Comparison of ENCODE assay signal across 16 cellular contexts in the genomic region with DNA sequence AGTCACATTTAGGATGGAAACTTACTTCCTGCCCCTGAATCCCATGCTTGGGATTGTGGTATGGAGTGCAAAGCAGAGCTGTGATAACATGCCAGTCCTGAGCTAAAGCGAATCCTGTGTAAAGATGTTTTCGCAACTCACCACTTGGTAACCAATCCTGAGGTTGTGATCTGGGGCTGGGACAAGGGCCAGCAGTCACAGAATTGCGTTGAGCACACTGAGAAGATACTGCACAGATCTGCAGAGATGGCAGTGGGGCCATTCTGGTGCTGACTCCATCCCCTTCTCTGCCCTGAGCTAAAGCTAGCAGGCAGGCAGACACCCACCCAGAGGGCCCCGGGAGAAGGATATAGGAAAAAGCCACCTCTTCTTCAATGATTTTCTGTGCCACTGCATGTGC.
A peak's percentile ranks its signal among the peaks of the same experiment; 100 is the strongest.
DNase-seq lines count a peak whose midpoint lies in the region; ATAC-seq, FAIRE-seq and TF ChIP-seq lines count a peak whose summit lies in the region.
"Had no signal": no experiment of that assay in that cellular context is flagged by ENCODE, and none has a peak within 500 bp of the region (broad histone marks: within the 10 kb centered on the region; RNA-seq: fewer than 3 reads in every experiment).

No MANE protein-coding gene starts in this region.

- ATAC-seq in K562 (0 out of 3 replicates have a peak, but pooled peaks have one; percentile 33), psoas muscle (peak; percentile 89 to 95 (median 90)), GM21717 (IDR thresholded peaks at IDR 0.05; ENCODE audit: unreplicated experiment) (no peak)
- no peak for ATAC-seq in CD8-positive, alpha-beta T cell
- ATAC-seq: natural killer cell had no signal

- FAIRE-seq in K562 (lab: Jason Lieb, UNC): no peak
- FAIRE-seq: colon had no signal

- H3K9me3 ChIP-seq in K562 (replicated peaks; ENCODE audit: control insufficient read depth, insufficient read depth, low read depth, low read length) (no peaks in the 10 kb centered on the region), left ventricle myocardium inferior (replicated peaks) (peaks cover 4% of the 10 kb centered on the region), psoas muscle (no peaks in the 10 kb centered on the region)
- H3K9me3 ChIP-seq in CD8-positive, alpha-beta T cell (ENCODE audit: low read length): no peaks in the 10 kb centered on the region

- H3K27ac ChIP-seq in K562 (ENCODE audit: extremely low read depth, low read depth, low read length) (no peak overlapping the region), left ventricle myocardium inferior (replicated peaks) (peak overlapping the region; percentile 73), psoas muscle (peak overlapping the region; percentile 65)
- no peak overlapping the region for H3K27ac ChIP-seq in CD8-positive, alpha-beta T cell (ENCODE audit: low read depth, low read length)

- H3K4me2 ChIP-seq in K562 (ENCODE audit: insufficient read depth, low read length): no peak overlapping the region

- H4K20me1 ChIP-seq in K562 (replicated peaks; ENCODE audit: control insufficient read depth, insufficient read depth, low read length): no peaks in the 10 kb centered on the region

- no peak overlapping the region for H3K9ac ChIP-seq in K562 (ENCODE audit: insufficient read depth in 1 of 2, low read depth in 2 of 2, low read length in 2 of 2)

- intact Hi-C loops in K562 (cut with micrococcal nuclease) (no loop called here), left ventricle myocardium inferior (cut with micrococcal nuclease) (loop anchor here (10.0 kb wide), 1 partner anchor 185 kb away; no protein-coding TSS in a partner anchor), psoas muscle (cut with DNase I) (loop anchor here in 1 of 2 donors (10.0 kb wide), 1 partner anchor 105 kb away; a partner anchor contains a TSS)
- intact Hi-C loops in CD8-positive, alpha-beta T cell (cut with DNase I, micrococcal nuclease): no loop called here
- intact Hi-C loops in activated naive CD4-positive, alpha-beta T cell treated with anti-CD3 and anti-CD28 coated beads for 36 hours (cut with micrococcal nuclease): no loop called here

- H3K4me1 Mint-ChIP-seq in CD8-positive, alpha-beta T cell (ENCODE audit: low read depth): peaks cover 26% of the 10 kb centered on the region
- peaks cover 10% of the 10 kb centered on the region for H3K4me1 Mint-ChIP-seq in activated naive CD4-positive, alpha-beta T cell treated with anti-CD3 and anti-CD28 coated beads for 36 hours (ENCODE audit: low read depth)
- H3K4me1 Mint-ChIP-seq: activated B cell treated with CpG ODN at 0.5 μM for 24 hours had no signal

- no peak for TF ChIP-seq RAD21 in K562 (CRISPR knock-in tag; conservative IDR thresholded peaks at IDR 0.05 in 1 of 2, IDR thresholded peaks at IDR 0.05 in 1 of 2)

- TF ChIP-seq POLR2A in K562 (conservative IDR thresholded peaks at IDR 0.05): no peak

- in situ Hi-C loops in K562 (cut with MboI): no loop called here

- peaks cover 0 to 7% of the 10 kb centered on the region in 2 experiments; a peak in 2 of 5 replicates for H3K4me1 ChIP-seq in K562 (replicated peaks in 1 of 2; ENCODE audit: control insufficient read depth in 2 of 2, insufficient read depth in 2 of 2, low read length in 2 of 2)
- H3K4me1 ChIP-seq in left ventricle myocardium inferior: peaks cover 70% of the 10 kb centered on the region
- peaks cover 50% of the 10 kb centered on the region for H3K4me1 ChIP-seq in psoas muscle
- H3K4me1 ChIP-seq in CD8-positive, alpha-beta T cell (ENCODE audit: insufficient read depth, low read length): no peaks in the 10 kb centered on the region

- H3K9me1 ChIP-seq in K562 (ENCODE audit: control insufficient read depth, insufficient read depth, low read length): no peaks in the 10 kb centered on the region

- no peaks in the 10 kb centered on the region for H3K27me3 ChIP-seq in K562 (ENCODE audit: control insufficient read depth in 2 of 2, insufficient read depth in 2 of 2, low read length in 2 of 2)
- no peaks in the 10 kb centered on the region for H3K27me3 ChIP-seq in left ventricle myocardium inferior (ENCODE audit: low read depth)
- H3K27me3 ChIP-seq in psoas muscle (ENCODE audit: insufficient read depth in 3 of 3, low read length in 2 of 3): no peaks in the 10 kb centered on the region
- H3K27me3 ChIP-seq in CD8-positive, alpha-beta T cell (ENCODE audit: insufficient read depth, low read length): no peaks in the 10 kb centered on the region

- 72% methylated on average over 4 of the region's 4 CpGs for WGBS in K562 (ENCODE audit: insufficient coverage, low coverage, missing lambda C conversion rate)
- 14 to 43% (median 25%) methylated on average over 4 of the region's 4 CpGs for WGBS in psoas muscle, 3 donors

- H3K36me3 ChIP-seq in K562 (ENCODE audit: control insufficient read depth, insufficient read depth, low read length): peaks cover 23% of the 10 kb centered on the region
- peaks cover 12% of the 10 kb centered on the region for H3K36me3 ChIP-seq in left ventricle myocardium inferior
- no peaks in the 10 kb centered on the region for H3K36me3 ChIP-seq in psoas muscle (ENCODE audit: insufficient read depth in 1 of 2, low read depth in 1 of 2)
- peaks cover 23% of the 10 kb centered on the region for H3K36me3 ChIP-seq in CD8-positive, alpha-beta T cell (ENCODE audit: insufficient read depth, low read length)

- BruUV-seq in K562 (replicated peaks; lab: Mats Ljungman, UMichigan): no TSS peak

- peak; percentile 37 for DNase-seq in GM03348 (ENCODE audit: low spot score)
- DNase-seq in K562 (ENCODE audit: extremely low read depth in 1 of 4, low spot score in 3 of 4): no peak
- DNase-seq in left ventricle myocardium inferior: peak; percentile 52
- peak; percentile 57 to 81 for DNase-seq in psoas muscle
- DNase-seq in CD8-positive, alpha-beta T cell: no peak
- no peak for DNase-seq in activated naive CD4-positive, alpha-beta T cell treated with anti-CD3 and anti-CD28 coated beads for 36 hours
- DNase-seq in NCI-H748 (lab: John Stamatoyannopoulos, UW; ENCODE audit: unreplicated experiment): no peak
- DNase-seq: activated B cell treated with CpG ODN at 0.5 μM for 24 hours, H9, hippocampal formation, KBM-7, natural killer cell, NCI-H524 treated with DMSO at 0.1 percent for 48 hours had no signal

- TF ChIP-seq CTCF in K562 (IDR thresholded peaks at IDR 0.05 in 2 of 3, conservative IDR thresholded peaks at IDR 0.05 in 1 of 3; ENCODE audit: insufficient read depth in 2 of 3, low read depth in 1 of 3, low read length in 3 of 3) (no peak), left ventricle myocardium inferior (IDR thresholded peaks at IDR 0.05; ENCODE audit: borderline replicate concordance) (no peak), psoas muscle (IDR thresholded peaks at IDR 0.05) (no peak)
- TF ChIP-seq CTCF in CD8-positive, alpha-beta T cell (IDR thresholded peaks at IDR 0.05): no peak

- no peaks in the 10 kb centered on the region for H3K27me3 Mint-ChIP-seq in CD8-positive, alpha-beta T cell (ENCODE audit: low read depth)
- H3K27me3 Mint-ChIP-seq in activated naive CD4-positive, alpha-beta T cell treated with anti-CD3 and anti-CD28 coated beads for 36 hours (ENCODE audit: low read depth): no peaks in the 10 kb centered on the region
- H3K27me3 Mint-ChIP-seq: activated B cell treated with CpG ODN at 0.5 μM for 24 hours had no signal

- no peak overlapping the region for H3K4me3 Mint-ChIP-seq in CD8-positive, alpha-beta T cell
- H3K4me3 Mint-ChIP-seq in activated naive CD4-positive, alpha-beta T cell treated with anti-CD3 and anti-CD28 coated beads for 36 hours: no peak overlapping the region
- H3K4me3 Mint-ChIP-seq: activated B cell treated with CpG ODN at 0.5 μM for 24 hours, CD14-positive monocyte, H9, natural killer cell had no signal

- POLR2A ChIA-PET in K562 (lab: Yijun Ruan, JAX): interaction anchor here (0.8 to 1.4 kb wide), 3 partner anchors 13 to 18 kb away, joined by 3 to 5 read pairs (median 4); no protein-coding TSS in a partner anchor
- POLR2A ChIA-PET in CD8-positive, alpha-beta T cell (lab: Charles Lee): no interaction called here

- H3K27ac Mint-ChIP-seq in CD8-positive, alpha-beta T cell: no peak overlapping the region
- no peak overlapping the region for H3K27ac Mint-ChIP-seq in activated naive CD4-positive, alpha-beta T cell treated with anti-CD3 and anti-CD28 coated beads for 36 hours
- H3K27ac Mint-ChIP-seq: activated B cell treated with CpG ODN at 0.5 μM for 24 hours, CD14-positive monocyte had no signal

- H3K4me3 ChIP-seq in K562 (no peak overlapping the region), left ventricle myocardium inferior (no peak overlapping the region), psoas muscle (peak overlapping the region; percentile 8)
- no peak overlapping the region for H3K4me3 ChIP-seq in CD8-positive, alpha-beta T cell (ENCODE audit: low read depth, low read length)

- CTCF ChIA-PET in K562 (lab: Yijun Ruan, JAX; ENCODE audit: low intra/inter-chr PET ratio): no interaction called here
- CTCF ChIA-PET in CD8-positive, alpha-beta T cell (lab: Charles Lee): interaction anchor here (0.7 kb wide), 1 partner anchor 35 kb away, joined by 3 read pairs; no protein-coding TSS in a partner anchor
- CTCF ChIA-PET in activated naive CD4-positive, alpha-beta T cell treated with anti-CD3 and anti-CD28 coated beads for 36 hours (lab: Charles Lee): no interaction called here

- peaks cover 86% of the 10 kb centered on the region for H3K36me3 Mint-ChIP-seq in CD8-positive, alpha-beta T cell
- H3K36me3 Mint-ChIP-seq in activated naive CD4-positive, alpha-beta T cell treated with anti-CD3 and anti-CD28 coated beads for 36 hours (ENCODE audit: low read depth): peaks cover 38% of the 10 kb centered on the region
- H3K36me3 Mint-ChIP-seq: natural killer cell had no signal

- peaks cover 6% of the 10 kb centered on the region for H3K9me3 Mint-ChIP-seq in CD8-positive, alpha-beta T cell
- H3K9me3 Mint-ChIP-seq in activated naive CD4-positive, alpha-beta T cell treated with anti-CD3 and anti-CD28 coated beads for 36 hours: peaks cover 10% of the 10 kb centered on the region
- H3K9me3 Mint-ChIP-seq: H9, natural killer cell had no signal

- H2AFZ ChIP-seq in K562 (ENCODE audit: low read depth, low read length): no peak overlapping the region

- no peaks in the 10 kb centered on the region for H3K79me2 ChIP-seq in K562 (ENCODE audit: control insufficient read depth, insufficient read depth, low read length)

- no peak for TF ChIP-seq EP300 in K562 (IDR thresholded peaks at IDR 0.05; ENCODE audit: low read length)

TF ChIP-seq in K562, 482 proteins besides CTCF, POLR2A, EP300 and RAD21 (continues in another document):
- TF ChIP-seq, protein P1, sequence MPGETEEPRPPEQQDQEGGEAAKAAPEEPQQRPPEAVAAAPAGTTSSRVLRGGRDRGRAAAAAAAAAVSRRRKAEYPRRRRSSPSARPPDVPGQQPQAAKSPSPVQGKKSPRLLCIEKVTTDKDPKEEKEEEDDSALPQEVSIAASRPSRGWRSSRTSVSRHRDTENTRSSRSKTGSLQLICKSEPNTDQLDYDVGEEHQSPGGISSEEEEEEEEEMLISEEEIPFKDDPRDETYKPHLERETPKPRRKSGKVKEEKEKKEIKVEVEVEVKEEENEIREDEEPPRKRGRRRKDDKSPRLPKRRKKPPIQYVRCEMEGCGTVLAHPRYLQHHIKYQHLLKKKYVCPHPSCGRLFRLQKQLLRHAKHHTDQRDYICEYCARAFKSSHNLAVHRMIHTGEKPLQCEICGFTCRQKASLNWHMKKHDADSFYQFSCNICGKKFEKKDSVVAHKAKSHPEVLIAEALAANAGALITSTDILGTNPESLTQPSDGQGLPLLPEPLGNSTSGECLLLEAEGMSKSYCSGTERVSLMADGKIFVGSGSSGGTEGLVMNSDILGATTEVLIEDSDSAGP (CRISPR knock-in tag; IDR thresholded peaks at IDR 0.05): no peak

Comparison
In these comparisons a context has a peak if more than half of its experiments do, and no peak if none do; other contexts are left out.
1. DNase-seq: peak in GM03348 (single experiment), left ventricle myocardium inferior (single experiment) and psoas muscle (2 of 2); none in K562 (0 of 4), CD8-positive, alpha-beta T cell (0 of 7), activated naive CD4-positive, alpha-beta T cell treated with anti-CD3 and anti-CD28 coated beads for 36 hours (single experiment) and NCI-H748 (single experiment).
2. ATAC-seq: peak in K562 (single experiment) and psoas muscle (4 of 4); none in GM21717 (single experiment) and CD8-positive, alpha-beta T cell (single experiment).
3. H3K27ac ChIP-seq: peak in left ventricle myocardium inferior (single experiment) and psoas muscle (single experiment); none in K562 (single experiment) and CD8-positive, alpha-beta T cell (single experiment).